1 cellular context compared by ENCODE assay signal in genomic region chr1:93447481-93448291, GRCh38.
TF ChIP-seq lines count a peak whose summit lies in the region.

Gene FNBP1L, plus strand, starts transcription at chr1:93448118. Its CDS starts 164 bp downstream, at chr1:93448282.

TF ChIP-seq in IMR-90, 13 proteins besides CTCF, POLR2A, EP300 and RAD21 (continued from another document):
- TF ChIP-seq USF2 (IDR thresholded peaks at IDR 0.05; ENCODE audit: low read depth, low read length): no peak
